8 cellular contexts compared by ENCODE assay signal in genomic region chr11:66639814-66640183, GRCh38. TPM values are rescaled to one million over a fixed set of nuclear protein-coding genes. Genes with fewer than 3 reads are reported as not detected.
DNase-seq lines count a peak whose midpoint lies in the region; ATAC-seq, FAIRE-seq and TF ChIP-seq lines count a peak whose summit lies in the region.
"Not testable (repeated sequence)": the region's sequence is repeated elsewhere in the genome, so short reads cannot be mapped to it uniquely, and the experiment has no call there.

No MANE protein-coding gene starts in this region.

- intact Hi-C loops in OCI-LY7 (cut with micrococcal nuclease; ENCODE audit: unreplicated experiment): loop anchor here (2.0 to 5.0 kb wide), 2 partner anchors 37 to 62 kb away; partner anchors contain the start of gene RBM4B

- not testable (repeated sequence) for BruUV-seq in OCI-LY7 (replicated peaks; lab: Mats Ljungman, UMichigan)

- H3K4me2 ChIP-seq in A549: peak overlapping the region; percentile 83
- H3K4me2 ChIP-seq in GM23248 (ENCODE audit: unreplicated experiment): peak overlapping the region; percentile 100
- peak overlapping the region; percentile 94 for H3K4me2 ChIP-seq in OCI-LY7 (ENCODE audit: low read length)
- H3K4me2 ChIP-seq in skeletal muscle satellite cell (ENCODE audit: low read length): peak overlapping the region; percentile 84

- H3K27me3 Mint-ChIP-seq in activated T-cell treated with anti-CD3 and anti-CD28 coated beads, Interleukin-2, amount 50 U/mL, for 24 hours: not testable (repeated sequence)

- not testable (repeated sequence) for ATAC-seq in A549

- TF ChIP-seq POLR2A in A549 (IDR thresholded peaks at IDR 0.05; ENCODE audit: low read length): not testable (repeated sequence)

- CTCF ChIA-PET in A549 (lab: Yijun Ruan, JAX): not testable (repeated sequence)
- CTCF ChIA-PET in OCI-LY7 (lab: Charles Lee; ENCODE audit: unreplicated experiment): interaction anchor here (1.1 kb wide), 1 partner anchor 20 kb away, joined by 7 read pairs; no protein-coding TSS in a partner anchor

- H3K4me1 ChIP-seq in A549 (peaks cover 52% of the 10 kb centered on the region), GM23248 (ENCODE audit: insufficient read depth) (peaks cover 48% of the 10 kb centered on the region), OCI-LY7 (ENCODE audit: insufficient read depth, low read length, poor library complexity, severe bottlenecking) (peaks cover 59% of the 10 kb centered on the region), muscle layer of duodenum (ENCODE audit: control insufficient read depth in 1 of 2, insufficient read depth in 2 of 2, low read length in 2 of 2) (peaks cover 39 to 68% of the 10 kb centered on the region in 2 donors), skeletal muscle satellite cell (ENCODE audit: control insufficient read depth, insufficient read depth, low read length) (peaks cover 58% of the 10 kb centered on the region)

- POLR2A ChIA-PET in A549 (lab: Yijun Ruan, JAX): interaction anchor here (2.5 to 3.0 kb wide), 4 partner anchors 9 to 160 kb away, joined by 17 to 60 read pairs (median 27); partner anchors contain the start of genes DPP3, RBM14 and RBM4B
- POLR2A ChIA-PET in OCI-LY7 (lab: Charles Lee): interaction anchor here (2.6 kb wide), 1 partner anchor 9 kb away, joined by 10 read pairs; no protein-coding TSS in a partner anchor

- not testable (repeated sequence) for H3K9me3 Mint-ChIP-seq in activated T-cell treated with anti-CD3 and anti-CD28 coated beads, Interleukin-2, amount 50 U/mL, for 24 hours

- H3K27ac ChIP-seq in A549; OCI-LY7 (ENCODE audit: low read depth, low read length, poor library complexity, severe bottlenecking): not testable (repeated sequence)
- H3K27ac ChIP-seq in GM23248 (peak overlapping the region; percentile 88), caudate nucleus (ENCODE audit: low read depth, low read length) (peak overlapping the region; percentile 90), muscle layer of duodenum (ENCODE audit: low read length) (peak overlapping the region; percentile 10)

- H3K9me3 ChIP-seq in A549; GM23248 (ENCODE audit: low read depth); OCI-LY7 (ENCODE audit: low read length); muscle layer of duodenum (ENCODE audit: control insufficient read depth in 1 of 2, low read length in 2 of 2); skeletal muscle satellite cell (replicated peaks; ENCODE audit: low read length): not testable (repeated sequence)

- peak overlapping the region; percentile 71 for H3K4me3 ChIP-seq in A549
- H3K4me3 ChIP-seq in GM23248: peak overlapping the region; percentile 87
- peak overlapping the region; percentile 95 for H3K4me3 ChIP-seq in OCI-LY7 (ENCODE audit: low read depth, low read length, poor library complexity, severe bottlenecking)
- peak overlapping the region; percentile 85 to 98 for H3K4me3 ChIP-seq in foreskin fibroblast (ENCODE audit: low read depth in 1 of 2, low read length in 2 of 2)
- H3K4me3 ChIP-seq in muscle layer of duodenum (ENCODE audit: low read depth in 1 of 2, low read length in 2 of 2): peak overlapping the region; percentile 93 to 98
- peak overlapping the region; percentile 78 for H3K4me3 ChIP-seq in skeletal muscle satellite cell (ENCODE audit: low read length)

- FAIRE-seq in A549 (lab: Jason Lieb, UNC): not testable (repeated sequence)

- H3K9me2 ChIP-seq in GM23248 (ENCODE audit: insufficient read depth); OCI-LY7 (ENCODE audit: insufficient read depth, low read length): not testable (repeated sequence)

- not testable (repeated sequence) for DNase-seq in A549 (ENCODE audit: low read depth in 1 of 2, low spot score in 1 of 2); GM23248; OCI-LY7 (ENCODE audit: low spot score); caudate nucleus (lab: John Stamatoyannopoulos, UW); foreskin fibroblast
- peak; percentile 31 for DNase-seq in activated T-cell treated with anti-CD3 and anti-CD28 coated beads, Interleukin-2, amount 50 U/mL, for 24 hours

- peaks cover 77% of the 10 kb centered on the region for H3K4me1 Mint-ChIP-seq in activated T-cell treated with anti-CD3 and anti-CD28 coated beads, Interleukin-2, amount 50 U/mL, for 24 hours (ENCODE audit: low read depth)

- H3F3A ChIP-seq in GM23248 (ENCODE audit: insufficient read depth): peaks cover 57% of the 10 kb centered on the region

- not testable (repeated sequence) for TF ChIP-seq CTCF in A549 (IDR thresholded peaks at IDR 0.05); OCI-LY7 (conservative IDR thresholded peaks at IDR 0.05; ENCODE audit: low read length); foreskin fibroblast (IDR thresholded peaks at IDR 0.05; ENCODE audit: low read depth, low read length)

- H3K27ac Mint-ChIP-seq in activated T-cell treated with anti-CD3 and anti-CD28 coated beads, Interleukin-2, amount 50 U/mL, for 24 hours: peak overlapping the region; percentile 98

- H3K27me3 ChIP-seq in GM23248 (replicated peaks; ENCODE audit: insufficient read depth); muscle layer of duodenum (ENCODE audit: low read depth, low read length); skeletal muscle satellite cell (ENCODE audit: control insufficient read depth, insufficient read depth, low read length): not testable (repeated sequence)

- H3K36me3 Mint-ChIP-seq in activated T-cell treated with anti-CD3 and anti-CD28 coated beads, Interleukin-2, amount 50 U/mL, for 24 hours (ENCODE audit: low read depth): peaks cover 92% of the 10 kb centered on the region

- not testable (repeated sequence) for TF ChIP-seq EP300 in A549 (IDR thresholded peaks at IDR 0.05)

- peak overlapping the region; percentile 96 for H3K4me3 Mint-ChIP-seq in activated T-cell treated with anti-CD3 and anti-CD28 coated beads, Interleukin-2, amount 50 U/mL, for 24 hours

- H2AFZ ChIP-seq in GM23248; OCI-LY7 (ENCODE audit: low read length): not testable (repeated sequence)

- H3K36me3 ChIP-seq in GM23248 (ENCODE audit: low read depth) (peaks cover 41% of the 10 kb centered on the region), OCI-LY7 (ENCODE audit: insufficient read depth, low read length) (peaks cover 93% of the 10 kb centered on the region), muscle layer of duodenum (ENCODE audit: control insufficient read depth in 1 of 2, insufficient read depth in 2 of 2, low read length in 2 of 2) (peaks cover 28 to 37% of the 10 kb centered on the region in 2 donors), skeletal muscle satellite cell (ENCODE audit: insufficient read depth, low read length) (peaks cover 53% of the 10 kb centered on the region)

- 68% methylated on average over 10 of the region's 10 CpGs for WGBS in A549 (ENCODE audit: missing lambda C conversion rate)
- WGBS in GM23248 (ENCODE audit: low coverage in 1 of 2, low lambda C conversion rate in 2 of 2, missing lambda C conversion rate in 2 of 2), 2 experiments: 40 to 42% methylated on average over 10 of the region's 10 CpGs

- H3K9ac ChIP-seq in GM23248 (peak overlapping the region; percentile 94), skeletal muscle satellite cell (ENCODE audit: low read depth, low read length) (peak overlapping the region; percentile 93)

- H3K79me2 ChIP-seq in GM23248 (ENCODE audit: insufficient read depth) (peaks cover 96% of the 10 kb centered on the region), OCI-LY7 (ENCODE audit: insufficient read depth, low read depth, low read length) (peaks cover 95% of the 10 kb centered on the region)

- TF ChIP-seq RAD21 in A549 (conservative IDR thresholded peaks at IDR 0.05 in 1 of 2, IDR thresholded peaks at IDR 0.05 in 1 of 2): not testable (repeated sequence)

- H4K20me1 ChIP-seq in GM23248 (ENCODE audit: insufficient read depth) (peaks cover 47% of the 10 kb centered on the region), OCI-LY7 (ENCODE audit: insufficient read depth, low read length) (peaks cover 51% of the 10 kb centered on the region)

- in situ Hi-C loops in GM23248 (cut with MboI): not testable (repeated sequence)

RNA-seq across cellular contexts. Expression of gene RBM4, which starts 1.3 kb away (rescaled TPM):
- 190 and 264 TPM in 2 replicates for polyA plus RNA-seq in A549 (2011; rRNA removed)
- polyA plus RNA-seq in A549 (2012; cell fraction: cytosol; rRNA removed): 185 and 196 TPM in 2 replicates
- polyA plus RNA-seq in A549 (2012; cell fraction: nucleus; rRNA removed): 198 and 233 TPM in 2 replicates
- polyA plus RNA-seq in A549 (2017; fragmentation: RNase III; extraction: RNeasy Plus Mini Kit Qiagen cat#74134 plus additional on column Dnase treatment): 164 to 171 TPM (median 168 TPM) in 3 replicates
- polyA minus RNA-seq in A549 (2011; rRNA and poly(A)+ RNA removed): 131 and 144 TPM in 2 replicates
- total RNA-seq in GM23248 (2014; rRNA removed; shearing (Covaris generic)): 79.0 and 81.4 TPM in 2 replicates
- 121 and 125 TPM in 2 replicates for polyA plus RNA-seq in GM23248 (2016; fragmentation: Nextera tagmentation; extraction: Ambion mirVana)
- total RNA-seq in OCI-LY7 (2014; rRNA removed; shearing (Covaris generic)): 66.0 and 93.9 TPM in 2 replicates
- 139 and 140 TPM in 2 replicates for total RNA-seq in OCI-LY7 (2022)
- 91.7 and 93.8 TPM in 2 replicates for total RNA-seq in skeletal muscle satellite cell (2012; rRNA removed)

RNA-seq across cellular contexts. Expression of gene RBM14, which starts 23.4 kb away (rescaled TPM):
- polyA plus RNA-seq in A549 (2011; rRNA removed) (33.0 and 38.0 TPM in 2 replicates), A549 (2017; fragmentation: RNase III; extraction: RNeasy Plus Mini Kit Qiagen cat#74134 plus additional on column Dnase treatment) (99.7 to 103 TPM (median 102 TPM) in 3 replicates), GM23248 (2016; fragmentation: Nextera tagmentation; extraction: Ambion mirVana) (40.6 and 42.6 TPM in 2 replicates)
- polyA plus RNA-seq in A549 (2012; cell fraction: cytosol; rRNA removed): 32.6 and 51.6 TPM in 2 replicates
- polyA plus RNA-seq in A549 (2012; cell fraction: nucleus; rRNA removed): 132 and 133 TPM in 2 replicates
- polyA minus RNA-seq in A549 (2011; rRNA and poly(A)+ RNA removed): 32.9 and 45.6 TPM in 2 replicates
- 23.5 and 28.4 TPM in 2 replicates for total RNA-seq in GM23248 (2014; rRNA removed; shearing (Covaris generic))
- 65.8 and 94.6 TPM in 2 replicates for total RNA-seq in OCI-LY7 (2014; rRNA removed; shearing (Covaris generic))
- 227 and 243 TPM in 2 replicates for total RNA-seq in OCI-LY7 (2022)
- 43.6 and 47.8 TPM in 2 replicates for total RNA-seq in skeletal muscle satellite cell (2012; rRNA removed)

RNA-seq across cellular contexts. Expression of gene RBM4B, which starts 37.9 kb away (rescaled TPM):
- polyA plus RNA-seq in A549 (2011; rRNA removed) (30.1 and 32.7 TPM in 2 replicates), A549 (2017; fragmentation: RNase III; extraction: RNeasy Plus Mini Kit Qiagen cat#74134 plus additional on column Dnase treatment) (24.6 to 31.0 TPM (median 28.0 TPM) in 3 replicates), GM23248 (2016; fragmentation: Nextera tagmentation; extraction: Ambion mirVana) (23.2 and 23.4 TPM in 2 replicates)
- 21.0 and 26.5 TPM in 2 replicates for polyA plus RNA-seq in A549 (2012; cell fraction: cytosol; rRNA removed)
- polyA plus RNA-seq in A549 (2012; cell fraction: nucleus; rRNA removed): 20.2 and 27.4 TPM in 2 replicates
- polyA minus RNA-seq in A549 (2011; rRNA and poly(A)+ RNA removed): 20.2 and 24.9 TPM in 2 replicates
- total RNA-seq in GM23248 (2014; rRNA removed; shearing (Covaris generic)): 18.5 and 22.9 TPM in 2 replicates
- total RNA-seq in OCI-LY7 (2014; rRNA removed; shearing (Covaris generic)): 29.1 and 40.0 TPM in 2 replicates
- 38.3 and 39.4 TPM in 2 replicates for total RNA-seq in OCI-LY7 (2022)
- total RNA-seq in skeletal muscle satellite cell (2012; rRNA removed): 11.9 and 13.1 TPM in 2 replicates

RNA-seq across cellular contexts. Expression of gene CCS, which starts 46.8 kb away (rescaled TPM):
- polyA plus RNA-seq in A549 (2011; rRNA removed): 17.2 and 18.3 TPM in 2 replicates
- polyA plus RNA-seq in A549 (2012; cell fraction: cytosol; rRNA removed): 41.4 and 42.6 TPM in 2 replicates
- 87.4 and 92.4 TPM in 2 replicates for polyA plus RNA-seq in A549 (2012; cell fraction: nucleus; rRNA removed)
- 40.3 to 48.2 TPM (median 46.5 TPM) in 3 replicates for polyA plus RNA-seq in A549 (2017; fragmentation: RNase III; extraction: RNeasy Plus Mini Kit Qiagen cat#74134 plus additional on column Dnase treatment)
- polyA minus RNA-seq in A549 (2011; rRNA and poly(A)+ RNA removed): 24.2 and 25.3 TPM in 2 replicates
- total RNA-seq in GM23248 (2014; rRNA removed; shearing (Covaris generic)): 28.0 and 29.5 TPM in 2 replicates
- polyA plus RNA-seq in GM23248 (2016; fragmentation: Nextera tagmentation; extraction: Ambion mirVana): 44.1 and 44.2 TPM in 2 replicates
- total RNA-seq in OCI-LY7 (2014; rRNA removed; shearing (Covaris generic)): 31.7 and 32.6 TPM in 2 replicates
- total RNA-seq in OCI-LY7 (2022): 34.4 and 36.7 TPM in 2 replicates
- total RNA-seq in skeletal muscle satellite cell (2012; rRNA removed): 29.5 and 40.6 TPM in 2 replicates

RNA-seq across cellular contexts. Expression of gene CCDC87, which starts 46.9 kb away (rescaled TPM):
- polyA plus RNA-seq in A549 (2011; rRNA removed): 0.47 and 0.54 TPM in 2 replicates
- 0.14 and 0.19 TPM in 2 replicates for polyA plus RNA-seq in A549 (2012; cell fraction: cytosol; rRNA removed)
- 0.22 and 0.31 TPM in 2 replicates for polyA plus RNA-seq in A549 (2012; cell fraction: nucleus; rRNA removed)
- 0.56 to 0.68 TPM (median 0.65 TPM) in 3 replicates for polyA plus RNA-seq in A549 (2017; fragmentation: RNase III; extraction: RNeasy Plus Mini Kit Qiagen cat#74134 plus additional on column Dnase treatment)
- polyA minus RNA-seq in A549 (2011; rRNA and poly(A)+ RNA removed): 0.21 and 0.39 TPM in 2 replicates
- total RNA-seq in GM23248 (2014; rRNA removed; shearing (Covaris generic)): 0.11 and 0.13 TPM in 2 replicates
- 0.39 and 0.40 TPM in 2 replicates for polyA plus RNA-seq in GM23248 (2016; fragmentation: Nextera tagmentation; extraction: Ambion mirVana)
- total RNA-seq in OCI-LY7 (2014; rRNA removed; shearing (Covaris generic)): 0.13 and 0.26 TPM in 2 replicates
- total RNA-seq in OCI-LY7 (2022): 0.17 and 0.36 TPM in 2 replicates
- 0.25 and 1.1 TPM in 2 replicates for total RNA-seq in skeletal muscle satellite cell (2012; rRNA removed)
